31 cellular contexts compared by ENCODE assay signal in the genomic region with DNA sequence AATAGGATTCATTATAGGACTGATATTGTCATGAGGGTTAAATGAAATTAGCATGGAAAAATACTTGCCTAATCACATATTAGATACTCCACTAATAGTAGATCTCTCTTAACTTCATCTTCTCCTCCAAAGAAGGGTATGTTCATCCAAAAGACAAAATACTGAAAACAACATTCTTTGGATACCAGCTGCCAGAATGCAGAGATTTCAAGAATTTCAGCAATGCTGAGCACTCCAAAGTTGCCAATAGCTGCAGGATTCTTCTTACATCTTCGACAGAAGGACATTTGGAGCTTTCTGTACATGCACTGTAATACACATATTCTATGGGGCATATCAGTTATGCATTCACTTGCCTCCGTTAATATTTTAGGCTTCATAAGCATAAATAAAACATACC.
"Had no signal": no experiment of that assay in that cellular context is flagged by ENCODE, and none has a peak within 500 bp of the region (broad histone marks: within the 10 kb centered on the region; RNA-seq: fewer than 3 reads in every experiment).

No MANE protein-coding gene starts in this region.

- H3K4me3 Mint-ChIP-seq: activated CD4-positive, alpha-beta memory T cell treated with anti-CD3 and anti-CD28 coated beads, Interleukin-2, amount 10 ng/mL, durations not matched to agents 7 days and 5 days; activated CD4-positive, alpha-beta T cell treated with anti-CD3 and anti-CD28 coated beads, Interleukin-2, amount 10 ng/mL, durations not matched to agents 24 days and 14 days; activated naive CD4-positive, alpha-beta T cell treated with anti-CD3 and anti-CD28 coated beads, Interleukin-2, amount 50 U/mL, for 24 hours; activated T-cell treated with anti-CD3 and anti-CD28 coated beads, Interleukin-2, amount 50 U/mL, for 24 hours; central memory CD8-positive, alpha-beta T cell; dendritic cell treated with granulocyte-macrophage colony-stimulating factor and Interleukin-4, amounts not matched to agents 40 ng/mL and 50 ng/mL, for 4 days; endodermal cell; naive thymus-derived CD4-positive, alpha-beta T cell; stimulated activated naive B cell treated with anti-CD40 and anti-IgM and Interleukin-4, amounts not matched to agents 10 μg/mL and 1 μg/mL and 100 μg/mL, for 72 hours; T-helper 1 cell treated with Interleukin-12 subunit alpha and Interleukin-12 subunit beta and Interleukin-4 antibody, amounts not matched to agents 30 μg/mL and 1 μg/mL, for 36 hours had no signal

- H3K9me3 ChIP-seq: psoas muscle, suprapubic skin had no signal

- H3K27me3 Mint-ChIP-seq: activated CD4-positive, alpha-beta memory T cell treated with anti-CD3 and anti-CD28 coated beads, Interleukin-2, amount 10 ng/mL, durations not matched to agents 7 days and 5 days; activated CD4-positive, alpha-beta T cell treated with anti-CD3 and anti-CD28 coated beads, Interleukin-2, amount 10 ng/mL, durations not matched to agents 24 days and 14 days; activated naive CD4-positive, alpha-beta T cell treated with anti-CD3 and anti-CD28 coated beads, Interleukin-2, amount 50 U/mL, for 24 hours; activated T-cell treated with anti-CD3 and anti-CD28 coated beads, Interleukin-2, amount 50 U/mL, for 24 hours; central memory CD8-positive, alpha-beta T cell; dendritic cell treated with granulocyte-macrophage colony-stimulating factor and Interleukin-4, amounts not matched to agents 40 ng/mL and 50 ng/mL, for 4 days had no signal

- H2AFZ ChIP-seq: parathyroid adenoma had no signal

- H3K4me2 ChIP-seq: smooth muscle cell had no signal

- H3K36me3 Mint-ChIP-seq: activated naive CD4-positive, alpha-beta T cell treated with anti-CD3 and anti-CD28 coated beads, Interleukin-2, amount 50 U/mL, for 24 hours; stimulated activated naive B cell treated with anti-CD40 and anti-IgM and Interleukin-4, amounts not matched to agents 10 μg/mL and 1 μg/mL and 100 μg/mL, for 72 hours had no signal

- H3K79me2 ChIP-seq: parathyroid adenoma had no signal

- H3K9ac ChIP-seq: parathyroid adenoma had no signal

- H3K27ac Mint-ChIP-seq: activated CD4-positive, alpha-beta memory T cell treated with anti-CD3 and anti-CD28 coated beads, Interleukin-2, amount 10 ng/mL, durations not matched to agents 7 days and 5 days; activated CD4-positive, alpha-beta T cell treated with anti-CD3 and anti-CD28 coated beads, Interleukin-2, amount 10 ng/mL, durations not matched to agents 24 days and 14 days; activated naive CD4-positive, alpha-beta T cell treated with anti-CD3 and anti-CD28 coated beads, Interleukin-2, amount 50 U/mL, for 24 hours; activated T-cell treated with anti-CD3 and anti-CD28 coated beads, Interleukin-2, amount 50 U/mL, for 24 hours; dendritic cell treated with granulocyte-macrophage colony-stimulating factor and Interleukin-4, amounts not matched to agents 40 ng/mL and 50 ng/mL, for 4 days; endodermal cell; naive thymus-derived CD4-positive, alpha-beta T cell; stimulated activated naive B cell treated with anti-CD40 and anti-IgM and Interleukin-4, amounts not matched to agents 10 μg/mL and 1 μg/mL and 100 μg/mL, for 72 hours; T-helper 1 cell treated with Interleukin-12 subunit alpha and Interleukin-12 subunit beta and Interleukin-4 antibody, amounts not matched to agents 30 μg/mL and 1 μg/mL, for 36 hours had no signal

- H3K4me3 ChIP-seq: heart left ventricle, psoas muscle, sigmoid colon, smooth muscle cell, stomach, suprapubic skin, tibial nerve had no signal

- H3K4me1 Mint-ChIP-seq: activated CD4-positive, alpha-beta memory T cell treated with anti-CD3 and anti-CD28 coated beads, Interleukin-2, amount 10 ng/mL, durations not matched to agents 7 days and 5 days; activated CD4-positive, alpha-beta T cell treated with anti-CD3 and anti-CD28 coated beads, Interleukin-2, amount 10 ng/mL, durations not matched to agents 24 days and 14 days; activated naive CD4-positive, alpha-beta T cell treated with anti-CD3 and anti-CD28 coated beads, Interleukin-2, amount 50 U/mL, for 24 hours; central memory CD8-positive, alpha-beta T cell; naive thymus-derived CD4-positive, alpha-beta T cell; stimulated activated naive B cell treated with anti-CD40 and anti-IgM and Interleukin-4, amounts not matched to agents 10 μg/mL and 1 μg/mL and 100 μg/mL, for 72 hours had no signal

- H3K4me1 ChIP-seq: heart left ventricle, parathyroid adenoma, psoas muscle, suprapubic skin, tibial nerve had no signal

- H3K27ac ChIP-seq: heart left ventricle, parathyroid adenoma, psoas muscle, sigmoid colon, stomach, suprapubic skin, tibial nerve, VCaP had no signal

- ATAC-seq: activated CD4-positive, CD25-positive, alpha-beta regulatory T cell treated with anti-CD3 and anti-CD28 coated beads, Interleukin-2, amount 50 U/mL, for 24 hours; esophagus mucosa; heart left ventricle; left colon; naive thymus-derived CD4-positive, alpha-beta T cell; psoas muscle; stimulated activated naive B cell treated with anti-CD40 and anti-IgM and Interleukin-4, amounts not matched to agents 10 μg/mL and 1 μg/mL and 100 μg/mL, for 72 hours had no signal

- H3K9me3 Mint-ChIP-seq: activated naive CD4-positive, alpha-beta T cell treated with anti-CD3 and anti-CD28 coated beads, Interleukin-2, amount 50 U/mL, for 24 hours; dendritic cell treated with granulocyte-macrophage colony-stimulating factor and Interleukin-4, amounts not matched to agents 40 ng/mL and 50 ng/mL, for 4 days had no signal

- H3K36me3 ChIP-seq: heart left ventricle, sigmoid colon, stomach, suprapubic skin, tibial nerve had no signal

- H3K27me3 ChIP-seq: sigmoid colon, stomach, suprapubic skin, tibial nerve had no signal

- DNase-seq: activated CD4-positive, alpha-beta memory T cell treated with anti-CD3 and anti-CD28 coated beads, Interleukin-2, amount 10 ng/mL, durations not matched to agents 7 days and 5 days; activated CD4-positive, alpha-beta T cell treated with anti-CD3 and anti-CD28 coated beads, Interleukin-2, amount 10 ng/mL, durations not matched to agents 24 days and 14 days; activated CD8-positive, alpha-beta memory T cell treated with anti-CD3 and anti-CD28 coated beads, Interleukin-2, amount 50 U/mL, for 48 hours; activated T-cell treated with anti-CD3 and anti-CD28 coated beads, Interleukin-2, amount 50 U/mL, for 24 hours; endodermal cell; foreskin fibroblast; heart left ventricle; hypothalamus; left colon; mammary epithelial cell; midbrain; naive thymus-derived CD4-positive, alpha-beta T cell; occipital lobe; psoas muscle; sigmoid colon; stimulated activated CD4-positive, alpha-beta T cell treated with anti-CD3 and anti-CD28 coated beads, Interleukin-2, amount 100 ng/mL, for 24 hours; stimulated activated naive B cell treated with anti-CD40 and anti-IgM and Interleukin-4, amounts not matched to agents 10 μg/mL and 1 μg/mL and 100 μg/mL, for 72 hours; stomach; SW 1271; T-helper 9 cell had no signal
